In genomic region chr2:18883626-18884456, GRCh38 we compare ENCODE assay signal across 1 cellular context.
TF ChIP-seq lines count a peak whose summit lies in the region.

No MANE protein-coding gene starts in this region.

TF ChIP-seq in H1, 55 proteins besides CTCF, POLR2A, EP300 and RAD21:
- TF ChIP-seq RNF2 (IDR thresholded peaks at IDR 0.05; ENCODE audit: borderline replicate concordance, low read depth, low read length, missing control alignments, poor library complexity, severe bottlenecking): no peak
- no peak for TF ChIP-seq POLR2AphosphoS5 (IDR thresholded peaks at IDR 0.05; ENCODE audit: low read depth, low read length)
- no peak for TF ChIP-seq PHF8 (conservative IDR thresholded peaks at IDR 0.05; ENCODE audit: low read depth, low read length)
- TF ChIP-seq SRF (IDR thresholded peaks at IDR 0.05; ENCODE audit: low read depth, low read length): no peak
- no peak for TF ChIP-seq POU5F1 (IDR thresholded peaks at IDR 0.05; ENCODE audit: low read depth, low read length)
- TF ChIP-seq JUN (IDR thresholded peaks at IDR 0.05; ENCODE audit: low read depth, low read length): no peak
- TF ChIP-seq CEBPB (IDR thresholded peaks at IDR 0.05; ENCODE audit: low read depth, low read length): no peak
- TF ChIP-seq HDAC2 (IDR thresholded peaks at IDR 0.05; ENCODE audit: borderline replicate concordance in 1 of 2, low read depth in 2 of 2, low read length in 2 of 2): no peak
- no peak for TF ChIP-seq KDM5A (IDR thresholded peaks at IDR 0.05; ENCODE audit: low read length)
- TF ChIP-seq SUZ12 (IDR thresholded peaks at IDR 0.05; ENCODE audit: low read length): no peak
- no peak for TF ChIP-seq KDM4A (IDR thresholded peaks at IDR 0.05; ENCODE audit: low read depth, low read length, severe bottlenecking)
- TF ChIP-seq SP4 (IDR thresholded peaks at IDR 0.05; ENCODE audit: low read length): no peak
- TF ChIP-seq HDAC6 (IDR thresholded peaks at IDR 0.05; ENCODE audit: low read depth, low read length): no peak
- TF ChIP-seq GABPA (IDR thresholded peaks at IDR 0.05; ENCODE audit: borderline replicate concordance, insufficient read depth, low read length): no peak
- TF ChIP-seq TAF7 (optimal IDR thresholded peaks at IDR 0.05; ENCODE audit: borderline replicate concordance, low read depth, low read length): no peak
- TF ChIP-seq TEAD4 (IDR thresholded peaks at IDR 0.05; ENCODE audit: low read depth, low read length): no peak
- no peak for TF ChIP-seq RBBP5 (IDR thresholded peaks at IDR 0.05; ENCODE audit: borderline replicate concordance, low read depth, low read length)
- no peak for TF ChIP-seq USF2 (IDR thresholded peaks at IDR 0.05; ENCODE audit: low read length)
- no peak for TF ChIP-seq EZH2 (IDR thresholded peaks at IDR 0.05; ENCODE audit: low read depth, low read length, severe bottlenecking)
- no peak for TF ChIP-seq BCL11A (IDR thresholded peaks at IDR 0.05; ENCODE audit: low read depth in 2 of 2, low read length in 2 of 2)
